In genomic region chr17:8294814-8295316, GRCh38 we compare ENCODE assay signal across 1 cellular context.
TF ChIP-seq lines count a peak whose summit lies in the region.

No MANE protein-coding gene starts in this region.

TF ChIP-seq in H1, 55 proteins besides CTCF, POLR2A, EP300 and RAD21:
- TF ChIP-seq SAP30 (IDR thresholded peaks at IDR 0.05; ENCODE audit: insufficient read depth, insufficient replicate concordance, low read length) (peak; percentile 30), TAF1 (IDR thresholded peaks at IDR 0.05; ENCODE audit: low read depth, low read length) (no peak), BCL11A (IDR thresholded peaks at IDR 0.05; ENCODE audit: low read depth in 2 of 2, low read length in 2 of 2) (no peak), E2F6 (IDR thresholded peaks at IDR 0.05) (0 out of 2 replicates have a peak, but pooled peaks have one; percentile 8), POU5F1 (IDR thresholded peaks at IDR 0.05; ENCODE audit: low read depth, low read length) (no peak)
